In genomic region chr10:78139336-78139735, GRCh38 we compare ENCODE assay signal across 14 cellular contexts.
DNase-seq lines count a peak whose midpoint lies in the region; ATAC-seq and TF ChIP-seq lines count a peak whose summit lies in the region.
"Had no signal": no experiment of that assay in that cellular context is flagged by ENCODE, and none has a peak within 500 bp of the region (broad histone marks: within the 10 kb centered on the region; RNA-seq: fewer than 3 reads in every experiment).

No MANE protein-coding gene starts in this region.

- H3K36me3 ChIP-seq in suprapubic skin, result no peaks in the 10 kb centered on the region
- H3K36me3 ChIP-seq: BLaER1, tibial nerve had no signal

- no peaks in the 10 kb centered on the region for H3K27me3 Mint-ChIP-seq in brain

- no peak for TF ChIP-seq EP300 in suprapubic skin (IDR thresholded peaks at IDR 0.05)

- no peaks in the 10 kb centered on the region for H3K9me3 ChIP-seq in suprapubic skin
- H3K9me3 ChIP-seq: tibial nerve had no signal

- H3K27ac ChIP-seq in substantia nigra (ENCODE audit: low read depth, low read length, poor library complexity, severe bottlenecking) (no peak overlapping the region), suprapubic skin (no peak overlapping the region)
- H3K27ac ChIP-seq: BLaER1, tibial nerve had no signal

- peak; percentile 86 for DNase-seq in NCI-H1694 treated with DMSO at 0.1 percent for 48 hours (lab: John Stamatoyannopoulos, UW)
- DNase-seq in medulla oblongata (ENCODE audit: extremely low spot score), result peak; percentile 40
- DNase-seq in substantia nigra (lab: John Stamatoyannopoulos, UW), result peak in 25 of 49 donors; percentile 1 to 53 (median 13)
- no peak for DNase-seq in suprapubic skin (ENCODE audit: low spot score in 2 of 2)
- no peak for DNase-seq in T-helper 1 cell
- DNase-seq: activated CD4-positive, alpha-beta T cell treated with anti-CD3 and anti-CD28 coated beads for 1 hour; activated gamma-delta T cell; immature natural killer cell; T-helper 17 cell had no signal

- peak overlapping the region; percentile 21 to 91 (median 84) for H3K27ac Mint-ChIP-seq in brain
- H3K27ac Mint-ChIP-seq: immature natural killer cell, memory B cell, T-helper 17 cell had no signal

- TF ChIP-seq POLR2A in suprapubic skin (IDR thresholded peaks at IDR 0.05), result no peak

- H3K4me1 ChIP-seq in suprapubic skin, result no peaks in the 10 kb centered on the region
- H3K4me1 ChIP-seq: tibial nerve had no signal

- ATAC-seq in HG03521 (IDR thresholded peaks at IDR 0.05; ENCODE audit: unreplicated experiment), result no peak
- ATAC-seq: T-helper 17 cell had no signal

- H3K36me3 Mint-ChIP-seq in brain, result no peaks in the 10 kb centered on the region
- H3K36me3 Mint-ChIP-seq: immature natural killer cell, memory B cell had no signal

- H3K9me3 Mint-ChIP-seq in brain, result peaks cover 0 to 9% (median 5%) of the 10 kb centered on the region in 5 experiments
- H3K9me3 Mint-ChIP-seq: immature natural killer cell had no signal

- WGBS in suprapubic skin, result 72% methylated on average over 9 of the region's 9 CpGs

- peak overlapping the region in 2 of 5 experiments; percentile 29 for H3K4me3 Mint-ChIP-seq in brain
- H3K4me3 Mint-ChIP-seq: immature natural killer cell, memory B cell, T-helper 17 cell had no signal

- H3K27me3 ChIP-seq in suprapubic skin, result peaks cover 13% of the 10 kb centered on the region
- H3K27me3 ChIP-seq: BLaER1, tibial nerve had no signal

- H3K4me1 Mint-ChIP-seq in brain, result peaks cover 37% of the 10 kb centered on the region
- H3K4me1 Mint-ChIP-seq: immature natural killer cell, memory B cell, T-helper 17 cell had no signal

- no peak for TF ChIP-seq CTCF in brain (conservative IDR thresholded peaks at IDR 0.05)
- TF ChIP-seq CTCF in suprapubic skin (IDR thresholded peaks at IDR 0.05), result no peak

- no peak overlapping the region for H3K4me3 ChIP-seq in suprapubic skin
- H3K4me3 ChIP-seq: BLaER1, tibial nerve had no signal

Comparison
In these comparisons a context has a peak if more than half of its experiments do, and no peak if none do; other contexts are left out.
1. DNase-seq: peak in NCI-H1694 treated with DMSO at 0.1 percent for 48 hours (single experiment), medulla oblongata (single experiment) and substantia nigra (25 of 49); none in suprapubic skin (0 of 2) and T-helper 1 cell (0 of 5).